9 cellular contexts compared by ENCODE assay signal in the genomic region with DNA sequence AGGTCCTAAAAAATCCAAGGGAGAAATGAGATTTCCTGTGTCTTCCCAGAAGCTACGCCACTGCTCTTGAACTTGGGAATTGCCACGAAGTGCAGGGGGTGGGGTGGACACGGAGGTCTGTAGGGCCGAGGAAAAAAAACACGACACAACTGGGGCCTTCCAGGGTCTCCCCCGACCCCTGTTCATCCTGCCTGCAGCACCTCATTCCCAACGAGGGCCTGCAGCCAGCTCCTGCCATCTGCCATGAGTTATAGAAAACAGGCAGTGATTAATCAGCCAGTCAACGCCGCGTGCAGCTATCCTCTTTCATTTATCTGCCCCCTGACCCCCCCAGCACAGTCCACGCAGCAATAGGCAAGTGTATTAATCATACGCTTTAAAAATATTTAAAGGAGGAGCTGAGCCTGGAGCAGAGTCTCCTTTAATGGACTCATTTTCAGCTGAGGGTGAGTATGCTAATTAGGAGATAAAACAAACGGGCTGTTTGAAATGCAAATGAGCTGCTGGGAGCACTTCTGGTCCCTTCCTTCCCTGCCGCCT.
A peak's percentile ranks its signal among the peaks of the same experiment; 100 is the strongest.
DNase-seq lines count a peak whose midpoint lies in the region; ATAC-seq, FAIRE-seq and TF ChIP-seq lines count a peak whose summit lies in the region.
"Had no signal": no experiment of that assay in that cellular context is flagged by ENCODE, and none has a peak within 500 bp of the region (broad histone marks: within the 10 kb centered on the region; RNA-seq: fewer than 3 reads in every experiment).

No MANE protein-coding gene starts in this region.

- DNase-seq in A549 (ENCODE audit: low read depth in 1 of 2, low spot score in 1 of 2) (peak; percentile 91 to 92), NCI-H1694 (lab: John Stamatoyannopoulos, UW) (peak; percentile 97), hepatic stellate cell (ENCODE audit: low spot score) (peak; percentile 89), AML-193 (lab: John Stamatoyannopoulos, UW) (no peak), left lobe of liver (ENCODE audit: low spot score) (no peak)
- DNase-seq in stimulated activated CD4-positive, alpha-beta T cell treated with anti-CD3 and anti-CD28 coated beads, TNF-alpha, amount 100 ng/mL, for 48 hours (ENCODE audit: low read depth in 3 of 3) = peak; percentile 21 to 70 (median 22)

- TF ChIP-seq POLR2A in A549 (IDR thresholded peaks at IDR 0.05; ENCODE audit: low read length) (peak; percentile 99), GM10847 (IDR thresholded peaks at IDR 0.05; ENCODE audit: extremely low read depth, insufficient read length) (peak; percentile 89)

- TF ChIP-seq CTCF in A549 (IDR thresholded peaks at IDR 0.05) (no peak), WI38 (IDR thresholded peaks at IDR 0.05; ENCODE audit: low read depth, low read length) (no peak)

- H3K4me2 ChIP-seq in A549 = peak overlapping the region; percentile 91

- H3K4me3 ChIP-seq in A549 = peak overlapping the region; percentile 34; the same call in 2 of the 3 replicates
- H3K4me3 ChIP-seq in WI38 (ENCODE audit: low read depth, low read length) = peak overlapping the region; percentile 15

- CTCF ChIA-PET in A549 (lab: Yijun Ruan, JAX) = interaction anchor here (1.2 to 26.3 kb wide), 8 partner anchors 11 to 964 kb away, joined by 3 to 858 read pairs (median 7); no protein-coding TSS in a partner anchor

- H3K4me1 ChIP-seq in A549 = peaks cover 43% of the 10 kb centered on the region

- peak overlapping the region; percentile 88 to 92 for H3K27ac ChIP-seq in A549
- H3K27ac ChIP-seq: HL-60 had no signal

- POLR2A ChIA-PET in A549 (lab: Yijun Ruan, JAX) = interaction anchor here (0.5 to 2.4 kb wide), 29 partner anchors 15 to 1534 kb away, joined by 3 to 30 read pairs (median 4); a partner anchor contains a TSS

- no peak for TF ChIP-seq EP300 in A549 (IDR thresholded peaks at IDR 0.05)

- no peak for TF ChIP-seq RAD21 in A549 (conservative IDR thresholded peaks at IDR 0.05 in 1 of 2, IDR thresholded peaks at IDR 0.05 in 1 of 2)

- WGBS in A549 (ENCODE audit: missing lambda C conversion rate) = 10% methylated on average over 14 of the region's 14 CpGs

- no peak for FAIRE-seq in A549 (lab: Jason Lieb, UNC)

- H3K9me3 ChIP-seq in A549 = no peaks in the 10 kb centered on the region

- ATAC-seq in A549 = peak; percentile 51 to 70
- no peak for ATAC-seq in left lobe of liver

TF ChIP-seq in A549, 52 proteins besides CTCF, POLR2A, EP300 and RAD21 (continues in another document):
- TF ChIP-seq ZC3H11A (IDR thresholded peaks at IDR 0.05) (no peak), ZNF302 (CRISPR knock-in tag; IDR thresholded peaks at IDR 0.05) (no peak), SREBF2 (IDR thresholded peaks at IDR 0.05) (no peak), KDM1A (IDR thresholded peaks at IDR 0.05; ENCODE audit: low read depth) (no peak), HOXB5 (CRISPR knock-in tag; IDR thresholded peaks at IDR 0.05) (peak; percentile 97), EHF (CRISPR knock-in tag; IDR thresholded peaks at IDR 0.05) (peak; percentile 94), HDAC2 (IDR thresholded peaks at IDR 0.05) (no peak), NFE2L2 (conservative IDR thresholded peaks at IDR 0.05; ENCODE audit: low read length) (no peak), PHF8 (IDR thresholded peaks at IDR 0.05; ENCODE audit: borderline replicate concordance, low read depth) (no peak), CBX8 (IDR thresholded peaks at IDR 0.05) (no peak), JUN (IDR thresholded peaks at IDR 0.05) (peak; percentile 96 to 100), ZFP36 (IDR thresholded peaks at IDR 0.05; ENCODE audit: borderline replicate concordance, partially characterized antibody) (no peak), MYC (IDR thresholded peaks at IDR 0.05; ENCODE audit: borderline replicate concordance, low read length) (peak; percentile 68; the same call in 1 of the 2 replicates), NPAS2 (CRISPR knock-in tag; IDR thresholded peaks at IDR 0.05; ENCODE audit: borderline replicate concordance) (0 out of 2 replicates have a peak, but pooled peaks have one; percentile 15), FOSB (CRISPR knock-in tag; IDR thresholded peaks at IDR 0.05) (peak; percentile 100), EHMT2 (IDR thresholded peaks at IDR 0.05; ENCODE audit: low read depth) (no peak), BHLHE40 (IDR thresholded peaks at IDR 0.05; ENCODE audit: low read depth, low read length) (no peak), TP53 (CRISPR knock-in tag; IDR thresholded peaks at IDR 0.05) (peak; percentile 100), HEYL (CRISPR knock-in tag; IDR thresholded peaks at IDR 0.05) (no peak), ESRRA (IDR thresholded peaks at IDR 0.05; ENCODE audit: borderline replicate concordance, low read length) (no peak), MAZ (IDR thresholded peaks at IDR 0.05; ENCODE audit: borderline replicate concordance, low read depth, low read length) (0 out of 2 replicates have a peak, but pooled peaks have one; percentile 15), NR3C1 (IDR thresholded peaks at IDR 0.05) (no peak)
- TF ChIP-seq, protein P1, sequence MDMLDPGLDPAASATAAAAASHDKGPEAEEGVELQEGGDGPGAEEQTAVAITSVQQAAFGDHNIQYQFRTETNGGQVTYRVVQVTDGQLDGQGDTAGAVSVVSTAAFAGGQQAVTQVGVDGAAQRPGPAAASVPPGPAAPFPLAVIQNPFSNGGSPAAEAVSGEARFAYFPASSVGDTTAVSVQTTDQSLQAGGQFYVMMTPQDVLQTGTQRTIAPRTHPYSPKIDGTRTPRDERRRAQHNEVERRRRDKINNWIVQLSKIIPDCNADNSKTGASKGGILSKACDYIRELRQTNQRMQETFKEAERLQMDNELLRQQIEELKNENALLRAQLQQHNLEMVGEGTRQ (IDR thresholded peaks at IDR 0.05) = no peak
- TF ChIP-seq, protein P2, sequence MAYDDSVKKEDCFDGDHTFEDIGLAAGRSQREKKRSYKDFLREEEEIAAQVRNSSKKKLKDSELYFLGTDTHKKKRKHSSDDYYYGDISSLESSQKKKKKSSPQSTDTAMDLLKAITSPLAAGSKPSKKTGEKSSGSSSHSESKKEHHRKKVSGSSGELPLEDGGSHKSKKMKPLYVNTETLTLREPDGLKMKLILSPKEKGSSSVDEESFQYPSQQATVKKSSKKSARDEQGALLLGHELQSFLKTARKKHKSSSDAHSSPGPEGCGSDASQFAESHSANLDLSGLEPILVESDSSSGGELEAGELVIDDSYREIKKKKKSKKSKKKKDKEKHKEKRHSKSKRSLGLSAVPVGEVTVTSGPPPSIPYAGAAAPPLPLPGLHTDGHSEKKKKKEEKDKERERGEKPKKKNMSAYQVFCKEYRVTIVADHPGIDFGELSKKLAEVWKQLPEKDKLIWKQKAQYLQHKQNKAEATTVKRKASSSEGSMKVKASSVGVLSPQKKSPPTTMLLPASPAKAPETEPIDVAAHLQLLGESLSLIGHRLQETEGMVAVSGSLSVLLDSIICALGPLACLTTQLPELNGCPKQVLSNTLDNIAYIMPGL (CRISPR knock-in tag; IDR thresholded peaks at IDR 0.05; ENCODE audit: borderline replicate concordance) = peak; percentile 95
- TF ChIP-seq, protein P3, sequence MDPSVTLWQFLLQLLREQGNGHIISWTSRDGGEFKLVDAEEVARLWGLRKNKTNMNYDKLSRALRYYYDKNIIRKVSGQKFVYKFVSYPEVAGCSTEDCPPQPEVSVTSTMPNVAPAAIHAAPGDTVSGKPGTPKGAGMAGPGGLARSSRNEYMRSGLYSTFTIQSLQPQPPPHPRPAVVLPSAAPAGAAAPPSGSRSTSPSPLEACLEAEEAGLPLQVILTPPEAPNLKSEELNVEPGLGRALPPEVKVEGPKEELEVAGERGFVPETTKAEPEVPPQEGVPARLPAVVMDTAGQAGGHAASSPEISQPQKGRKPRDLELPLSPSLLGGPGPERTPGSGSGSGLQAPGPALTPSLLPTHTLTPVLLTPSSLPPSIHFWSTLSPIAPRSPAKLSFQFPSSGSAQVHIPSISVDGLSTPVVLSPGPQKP (IDR thresholded peaks at IDR 0.05; ENCODE audit: low read depth, low read length) = no peak
- TF ChIP-seq, protein P4, sequence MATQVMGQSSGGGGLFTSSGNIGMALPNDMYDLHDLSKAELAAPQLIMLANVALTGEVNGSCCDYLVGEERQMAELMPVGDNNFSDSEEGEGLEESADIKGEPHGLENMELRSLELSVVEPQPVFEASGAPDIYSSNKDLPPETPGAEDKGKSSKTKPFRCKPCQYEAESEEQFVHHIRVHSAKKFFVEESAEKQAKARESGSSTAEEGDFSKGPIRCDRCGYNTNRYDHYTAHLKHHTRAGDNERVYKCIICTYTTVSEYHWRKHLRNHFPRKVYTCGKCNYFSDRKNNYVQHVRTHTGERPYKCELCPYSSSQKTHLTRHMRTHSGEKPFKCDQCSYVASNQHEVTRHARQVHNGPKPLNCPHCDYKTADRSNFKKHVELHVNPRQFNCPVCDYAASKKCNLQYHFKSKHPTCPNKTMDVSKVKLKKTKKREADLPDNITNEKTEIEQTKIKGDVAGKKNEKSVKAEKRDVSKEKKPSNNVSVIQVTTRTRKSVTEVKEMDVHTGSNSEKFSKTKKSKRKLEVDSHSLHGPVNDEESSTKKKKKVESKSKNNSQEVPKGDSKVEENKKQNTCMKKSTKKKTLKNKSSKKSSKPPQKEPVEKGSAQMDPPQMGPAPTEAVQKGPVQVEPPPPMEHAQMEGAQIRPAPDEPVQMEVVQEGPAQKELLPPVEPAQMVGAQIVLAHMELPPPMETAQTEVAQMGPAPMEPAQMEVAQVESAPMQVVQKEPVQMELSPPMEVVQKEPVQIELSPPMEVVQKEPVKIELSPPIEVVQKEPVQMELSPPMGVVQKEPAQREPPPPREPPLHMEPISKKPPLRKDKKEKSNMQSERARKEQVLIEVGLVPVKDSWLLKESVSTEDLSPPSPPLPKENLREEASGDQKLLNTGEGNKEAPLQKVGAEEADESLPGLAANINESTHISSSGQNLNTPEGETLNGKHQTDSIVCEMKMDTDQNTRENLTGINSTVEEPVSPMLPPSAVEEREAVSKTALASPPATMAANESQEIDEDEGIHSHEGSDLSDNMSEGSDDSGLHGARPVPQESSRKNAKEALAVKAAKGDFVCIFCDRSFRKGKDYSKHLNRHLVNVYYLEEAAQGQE (IDR thresholded peaks at IDR 0.05) = no peak
- TF ChIP-seq, protein P5, sequence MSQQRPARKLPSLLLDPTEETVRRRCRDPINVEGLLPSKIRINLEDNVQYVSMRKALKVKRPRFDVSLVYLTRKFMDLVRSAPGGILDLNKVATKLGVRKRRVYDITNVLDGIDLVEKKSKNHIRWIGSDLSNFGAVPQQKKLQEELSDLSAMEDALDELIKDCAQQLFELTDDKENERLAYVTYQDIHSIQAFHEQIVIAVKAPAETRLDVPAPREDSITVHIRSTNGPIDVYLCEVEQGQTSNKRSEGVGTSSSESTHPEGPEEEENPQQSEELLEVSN (IDR thresholded peaks at IDR 0.05; ENCODE audit: borderline replicate concordance, low read depth) = peak; percentile 61; the same call in 1 of the 2 replicates
- TF ChIP-seq, protein P6, sequence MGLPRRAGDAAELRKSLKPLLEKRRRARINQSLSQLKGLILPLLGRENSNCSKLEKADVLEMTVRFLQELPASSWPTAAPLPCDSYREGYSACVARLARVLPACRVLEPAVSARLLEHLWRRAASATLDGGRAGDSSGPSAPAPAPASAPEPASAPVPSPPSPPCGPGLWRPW (IDR thresholded peaks at IDR 0.05) = no peak

Comparison
In these comparisons a context has a peak if more than half of its experiments do, and no peak if none do; other contexts are left out.
1. DNase-seq: peak in A549 (2 of 2), NCI-H1694 (single experiment), hepatic stellate cell (single experiment) and stimulated activated CD4-positive, alpha-beta T cell treated with anti-CD3 and anti-CD28 coated beads, TNF-alpha, amount 100 ng/mL, for 48 hours (3 of 3); none in AML-193 (0 of 2) and left lobe of liver (single experiment).